12 cellular contexts compared by ENCODE assay signal in the genomic region with DNA sequence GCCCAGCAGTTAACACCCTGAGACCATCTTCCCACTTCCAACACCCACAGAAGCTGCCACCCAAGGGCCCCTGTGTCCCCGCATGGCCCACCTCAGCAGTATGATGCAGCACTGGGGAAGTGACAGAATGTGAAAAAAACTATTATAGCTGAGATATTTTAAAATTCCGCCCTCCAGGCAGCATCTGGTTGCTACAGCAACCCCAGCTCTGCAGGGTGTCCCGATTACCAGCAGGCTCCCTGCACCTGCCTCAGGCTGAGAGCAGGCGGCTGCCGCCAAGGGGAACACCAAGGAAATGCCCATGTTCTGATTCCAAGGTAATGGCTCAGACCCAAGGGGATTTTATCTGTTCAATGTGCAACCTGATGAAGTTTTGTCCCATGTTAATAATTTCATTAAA. TPM values are rescaled to one million over a fixed set of nuclear protein-coding genes. Genes with fewer than 3 reads are reported as not detected.
DNase-seq lines count a peak whose midpoint lies in the region; ATAC-seq and TF ChIP-seq lines count a peak whose summit lies in the region.
"Had no signal": no experiment of that assay in that cellular context is flagged by ENCODE, and none has a peak within 500 bp of the region (broad histone marks: within the 10 kb centered on the region; RNA-seq: fewer than 3 reads in every experiment).

No MANE protein-coding gene starts in this region.

- no peak for TF ChIP-seq EP300 in sigmoid colon (IDR thresholded peaks at IDR 0.05)

- ATAC-seq in foreskin keratinocyte, result peak; percentile 40
- no peak for ATAC-seq in naive thymus-derived CD8-positive, alpha-beta T cell
- no peak for ATAC-seq in activated CD8-positive, alpha-beta T cell treated with anti-CD3 and anti-CD28 coated beads for 36 hours
- ATAC-seq: gastroesophageal sphincter, right lobe of liver had no signal

- intact Hi-C loops in sigmoid colon (cut with DNase I), result no loop called here
- intact Hi-C loops in activated CD8-positive, alpha-beta T cell treated with anti-CD3 and anti-CD28 coated beads for 36 hours (cut with micrococcal nuclease), result no loop called here

- 67 to 72% methylated on average over 5 of the region's 5 CpGs for WGBS in sigmoid colon, 2 donors

- CTCF ChIA-PET in activated CD8-positive, alpha-beta T cell treated with anti-CD3 and anti-CD28 coated beads for 36 hours (lab: Charles Lee), result interaction anchor here (0.8 kb wide), 1 partner anchor 40 kb away, joined by 4 read pairs; no protein-coding TSS in a partner anchor

- H3K27me3 Mint-ChIP-seq in naive thymus-derived CD8-positive, alpha-beta T cell, result no peaks in the 10 kb centered on the region
- H3K27me3 Mint-ChIP-seq in activated CD8-positive, alpha-beta T cell treated with anti-CD3 and anti-CD28 coated beads for 36 hours, result no peaks in the 10 kb centered on the region
- H3K27me3 Mint-ChIP-seq: memory B cell had no signal

- H3K4me3 Mint-ChIP-seq in naive thymus-derived CD8-positive, alpha-beta T cell, result no peak overlapping the region
- H3K4me3 Mint-ChIP-seq in activated CD8-positive, alpha-beta T cell treated with anti-CD3 and anti-CD28 coated beads for 36 hours, result no peak overlapping the region
- H3K4me3 Mint-ChIP-seq: memory B cell had no signal

- H3K4me1 Mint-ChIP-seq in naive thymus-derived CD8-positive, alpha-beta T cell, result peaks cover 0 to 5% (median 0%) of the 10 kb centered on the region in 4 donors
- H3K4me1 Mint-ChIP-seq in activated CD8-positive, alpha-beta T cell treated with anti-CD3 and anti-CD28 coated beads for 36 hours (ENCODE audit: low read depth), result peaks cover 4% of the 10 kb centered on the region
- H3K4me1 Mint-ChIP-seq: memory B cell had no signal

- H3K36me3 ChIP-seq in sigmoid colon, result peaks cover 0 to under 1% (median 0%) of the 10 kb centered on the region in 4 donors
- H3K36me3 ChIP-seq: right lobe of liver had no signal

- no peak for TF ChIP-seq POLR2A in sigmoid colon (IDR thresholded peaks at IDR 0.05)

- DNase-seq in NCI-H510A treated with DMSO at 0.1 percent for 48 hours (lab: John Stamatoyannopoulos, UW), result peak; percentile 11
- DNase-seq in NCI-H510A (lab: John Stamatoyannopoulos, UW), result no peak
- peak; percentile 80 for DNase-seq in NCI-H2196 (lab: John Stamatoyannopoulos, UW; ENCODE audit: unreplicated experiment)
- DNase-seq in foreskin keratinocyte, result no peak
- peak; percentile 28 for DNase-seq in sigmoid colon
- DNase-seq in activated CD4-positive, alpha-beta T cell treated with anti-CD3 and anti-CD28 coated beads for 48 hours, result no peak
- DNase-seq in naive thymus-derived CD8-positive, alpha-beta T cell, result no peak
- DNase-seq in activated CD8-positive, alpha-beta T cell treated with anti-CD3 and anti-CD28 coated beads for 36 hours, result no peak
- DNase-seq: right lobe of liver had no signal

- POLR2A ChIA-PET in naive thymus-derived CD8-positive, alpha-beta T cell (lab: Charles Lee), result no interaction called here
- POLR2A ChIA-PET in activated CD8-positive, alpha-beta T cell treated with anti-CD3 and anti-CD28 coated beads for 36 hours (lab: Charles Lee), result interaction anchor here (0.9 to 1.1 kb wide), 2 partner anchors 14 to 15 kb away, joined by 3 read pairs; no protein-coding TSS in a partner anchor

- H3K9me3 Mint-ChIP-seq in naive thymus-derived CD8-positive, alpha-beta T cell, result no peaks in the 10 kb centered on the region
- no peaks in the 10 kb centered on the region for H3K9me3 Mint-ChIP-seq in activated CD8-positive, alpha-beta T cell treated with anti-CD3 and anti-CD28 coated beads for 36 hours
- H3K9me3 Mint-ChIP-seq: memory B cell had no signal

- no peak overlapping the region for H3K27ac ChIP-seq in foreskin keratinocyte
- H3K27ac ChIP-seq in sigmoid colon, result no peak overlapping the region
- H3K27ac ChIP-seq: gastroesophageal sphincter, right lobe of liver, tibial nerve had no signal

- no peak overlapping the region for H3K4me3 ChIP-seq in sigmoid colon
- H3K4me3 ChIP-seq: gastroesophageal sphincter, right lobe of liver, tibial nerve had no signal

- no peaks in the 10 kb centered on the region for H3K27me3 ChIP-seq in foreskin keratinocyte
- H3K27me3 ChIP-seq in sigmoid colon, result no peaks in the 10 kb centered on the region
- H3K27me3 ChIP-seq: gastroesophageal sphincter, right lobe of liver, tibial nerve had no signal

- peaks cover 0 to 5% (median 0%) of the 10 kb centered on the region in 3 donors for H3K36me3 Mint-ChIP-seq in naive thymus-derived CD8-positive, alpha-beta T cell
- peaks cover 6% of the 10 kb centered on the region for H3K36me3 Mint-ChIP-seq in activated CD8-positive, alpha-beta T cell treated with anti-CD3 and anti-CD28 coated beads for 36 hours (ENCODE audit: low read depth)

- H3K27ac Mint-ChIP-seq in naive thymus-derived CD8-positive, alpha-beta T cell, result no peak overlapping the region
- no peak overlapping the region for H3K27ac Mint-ChIP-seq in activated CD8-positive, alpha-beta T cell treated with anti-CD3 and anti-CD28 coated beads for 36 hours
- H3K27ac Mint-ChIP-seq: memory B cell had no signal

- peak; percentile 14 for TF ChIP-seq CTCF in foreskin keratinocyte (conservative IDR thresholded peaks at IDR 0.05)
- no peak for TF ChIP-seq CTCF in sigmoid colon (IDR thresholded peaks at IDR 0.05)
- TF ChIP-seq CTCF in activated CD8-positive, alpha-beta T cell treated with anti-CD3 and anti-CD28 coated beads for 36 hours (IDR thresholded peaks at IDR 0.05), result no peak

- no peaks in the 10 kb centered on the region for H3K9me3 ChIP-seq in sigmoid colon
- H3K9me3 ChIP-seq: gastroesophageal sphincter, right lobe of liver, tibial nerve had no signal

- H3K4me1 ChIP-seq in foreskin keratinocyte, result no peaks in the 10 kb centered on the region
- H3K4me1 ChIP-seq in sigmoid colon, result no peaks in the 10 kb centered on the region
- H3K4me1 ChIP-seq: gastroesophageal sphincter, right lobe of liver, tibial nerve had no signal

RNA-seq across cellular contexts. Expression of a gene that starts 10.5 kb away (rescaled TPM):
- total RNA-seq in foreskin keratinocyte (0.03 and 0.04 TPM in 2 replicates), sigmoid colon (under 1 TPM in 3 of 4 donors, not detected in 1; 0.36 to 0.54 (median 0.49) TPM)
- polyA plus RNA-seq in foreskin keratinocyte (0.01 TPM in 2 replicates), sigmoid colon (under 1 TPM in 1 of 3 donors, not detected in 2; 0.17 TPM)
- under 1 TPM; 0.08 to 0.11 TPM for total RNA-seq in naive thymus-derived CD8-positive, alpha-beta T cell
- polyA plus RNA-seq in naive thymus-derived CD8-positive, alpha-beta T cell, result not detected
- under 1 TPM; 0.13 to 0.14 TPM for total RNA-seq in activated CD8-positive, alpha-beta T cell treated with anti-CD3 and anti-CD28 coated beads for 36 hours

RNA-seq across cellular contexts. Expression of a gene that starts 27.4 kb away (rescaled TPM):
- total RNA-seq in foreskin keratinocyte (39.7 and 42.6 TPM in 2 replicates), sigmoid colon (10 to 100 TPM; 26.7 to 39.3 (median 34.4) TPM)
- polyA plus RNA-seq in foreskin keratinocyte (45.6 and 49.7 TPM in 2 replicates), sigmoid colon (10 to 100 TPM; 27.0 to 49.0 (median 33.5) TPM)
- total RNA-seq in naive thymus-derived CD8-positive, alpha-beta T cell, result 10 to 100 TPM; 29.3 to 33.6 TPM
- 10 to 100 TPM; 48.5 to 72.7 (median 59.8) TPM for polyA plus RNA-seq in naive thymus-derived CD8-positive, alpha-beta T cell
- 10 to 100 TPM; 68.1 to 71.4 TPM for total RNA-seq in activated CD8-positive, alpha-beta T cell treated with anti-CD3 and anti-CD28 coated beads for 36 hours

RNA-seq across cellular contexts. Expression of a gene that starts 46.9 kb away (rescaled TPM):
- total RNA-seq in foreskin keratinocyte (8.5 and 9.1 TPM in 2 replicates), sigmoid colon (1 to 10 TPM; 7.5 to 8.6 (median 8.4) TPM)
- polyA plus RNA-seq in foreskin keratinocyte (4.1 and 5.6 TPM in 2 replicates), sigmoid colon (10 to 100 TPM in 1 of 3 donors, 1 to 10 TPM in 2; 1.2 to 10.4 (median 3.9) TPM)
- 10 to 100 TPM; 69.9 to 78.6 TPM for total RNA-seq in naive thymus-derived CD8-positive, alpha-beta T cell
- polyA plus RNA-seq in naive thymus-derived CD8-positive, alpha-beta T cell, result 10 to 100 TPM; 26.2 to 57.7 (median 48.8) TPM
- total RNA-seq in activated CD8-positive, alpha-beta T cell treated with anti-CD3 and anti-CD28 coated beads for 36 hours, result 10 to 100 TPM; 14.0 to 14.2 TPM

Comparison
In these comparisons a context has a peak if more than half of its experiments do, and no peak if none do; other contexts are left out.
1. DNase-seq: peak in NCI-H510A treated with DMSO at 0.1 percent for 48 hours (single experiment), NCI-H2196 (single experiment) and sigmoid colon (single experiment); none in NCI-H510A (single experiment), foreskin keratinocyte (0 of 2), activated CD4-positive, alpha-beta T cell treated with anti-CD3 and anti-CD28 coated beads for 48 hours (single experiment), naive thymus-derived CD8-positive, alpha-beta T cell (0 of 10) and activated CD8-positive, alpha-beta T cell treated with anti-CD3 and anti-CD28 coated beads for 36 hours (single experiment).